ENCODE assay signal across 9 cellular contexts in genomic region chr7:98282727-98283126, GRCh38. TPM values are rescaled to one million over a fixed set of nuclear protein-coding genes. Genes with fewer than 3 reads are reported as not detected.
DNase-seq lines count a peak whose midpoint lies in the region; ATAC-seq, FAIRE-seq and TF ChIP-seq lines count a peak whose summit lies in the region.
"Had no signal": no experiment of that assay in that cellular context is flagged by ENCODE, and none has a peak within 500 bp of the region (broad histone marks: within the 10 kb centered on the region; RNA-seq: fewer than 3 reads in every experiment).

No MANE protein-coding gene starts in this region.

- POLR2A ChIA-PET in K562 (lab: Yijun Ruan, JAX), result no interaction called here

- WGBS in K562 (ENCODE audit: insufficient coverage, low coverage, missing lambda C conversion rate), result 71% methylated on average over 12 of the region's 16 CpGs
- 27 to 28% methylated on average over 16 of the region's 16 CpGs for WGBS in upper lobe of left lung, 2 donors

- TF ChIP-seq RAD21 in K562 (CRISPR knock-in tag; conservative IDR thresholded peaks at IDR 0.05 in 1 of 2, IDR thresholded peaks at IDR 0.05 in 1 of 2), result no peak

- in situ Hi-C loops in K562 (cut with MboI), result loop anchor here (5.0 kb wide), 1 partner anchor 45 kb away; no protein-coding TSS in a partner anchor

- peak overlapping the region; percentile 68; the same call in 1 of the 2 replicates for H3K4me3 ChIP-seq in K562
- H3K4me3 ChIP-seq in upper lobe of left lung, result peak overlapping the region; percentile 89 to 98 (median 92)

- ATAC-seq in K562 (no peak), upper lobe of left lung (ENCODE audit: low FRiP score in 2 of 2) (no peak), GM21526 (IDR thresholded peaks at IDR 0.05; ENCODE audit: low FRiP score, unreplicated experiment) (no peak)

- FAIRE-seq in K562 (lab: Jason Lieb, UNC) (no peak), HTR-8/SVneo (lab: Jason Lieb, UNC) (no peak)
- FAIRE-seq: G401.6 had no signal

- CTCF ChIA-PET in activated naive CD4-positive, alpha-beta T cell treated with anti-CD3 and anti-CD28 coated beads for 36 hours (lab: Charles Lee), result interaction anchor here (1.4 kb wide), 1 partner anchor 16 kb away, joined by 4 read pairs; no protein-coding TSS in a partner anchor
- CTCF ChIA-PET in K562 (lab: Yijun Ruan, JAX; ENCODE audit: low intra/inter-chr PET ratio), result no interaction called here

- H3K27me3 ChIP-seq in K562 (ENCODE audit: control insufficient read depth in 2 of 2, insufficient read depth in 2 of 2, low read length in 2 of 2) (peaks cover 0 to 18% of the 10 kb centered on the region in 2 experiments; a peak in 2 of 5 replicates), upper lobe of left lung (no peaks in the 10 kb centered on the region)

- H2AFZ ChIP-seq in K562 (ENCODE audit: low read depth, low read length), result no peak overlapping the region

- TF ChIP-seq POLR2A in K562 (conservative IDR thresholded peaks at IDR 0.05) (no peak), upper lobe of left lung (IDR thresholded peaks at IDR 0.05) (no peak)

- no TSS peak for BruUV-seq in K562 (replicated peaks; lab: Mats Ljungman, UMichigan)

- peaks cover 21% of the 10 kb centered on the region for H3K79me2 ChIP-seq in K562 (ENCODE audit: control insufficient read depth, insufficient read depth, low read length)

- no peaks in the 10 kb centered on the region for H3K9me1 ChIP-seq in K562 (ENCODE audit: control insufficient read depth, insufficient read depth, low read length)

- H3K27ac ChIP-seq in K562 (ENCODE audit: extremely low read depth, low read depth, low read length) (peak overlapping the region; percentile 68; the same call in 2 of the 3 replicates), upper lobe of left lung (peak overlapping the region; percentile 98 to 100 (median 99))

- DNase-seq in activated naive CD4-positive, alpha-beta T cell treated with anti-CD3 and anti-CD28 coated beads for 36 hours, result no peak
- DNase-seq in activated naive CD4-positive, alpha-beta T cell treated with Interleukin-2 at 50 U/mL for 16 hours, result no peak
- DNase-seq in K562 (ENCODE audit: extremely low read depth in 1 of 4, low spot score in 3 of 4), result no peak
- DNase-seq in lung microvascular endothelial cell (ENCODE audit: low read depth in 2 of 2), result peak; percentile 37 to 38
- no peak for DNase-seq in upper lobe of left lung
- no peak for DNase-seq in HTR-8/SVneo (ENCODE audit: insufficient read length, low spot score)
- no peak for DNase-seq in HPDE6-E6E7 (ENCODE audit: extremely low spot score)

- intact Hi-C loops in activated naive CD4-positive, alpha-beta T cell treated with anti-CD3 and anti-CD28 coated beads for 36 hours (cut with micrococcal nuclease), result no loop called here
- intact Hi-C loops in K562 (cut with micrococcal nuclease), result no loop called here

- peaks cover 2% of the 10 kb centered on the region for H3K36me3 Mint-ChIP-seq in activated naive CD4-positive, alpha-beta T cell treated with anti-CD3 and anti-CD28 coated beads for 36 hours (ENCODE audit: low read depth)

- H3K36me3 ChIP-seq in K562 (ENCODE audit: control insufficient read depth, insufficient read depth, low read length) (peaks cover 16% of the 10 kb centered on the region; the same call in 2 of the 3 replicates), upper lobe of left lung (peaks cover 0 to 22% (median 6%) of the 10 kb centered on the region in 4 donors)

- no peaks in the 10 kb centered on the region for H3K9me3 Mint-ChIP-seq in activated naive CD4-positive, alpha-beta T cell treated with anti-CD3 and anti-CD28 coated beads for 36 hours

- TF ChIP-seq CTCF in K562 (IDR thresholded peaks at IDR 0.05 in 2 of 3, conservative IDR thresholded peaks at IDR 0.05 in 1 of 3; ENCODE audit: insufficient read depth in 2 of 3, low read depth in 1 of 3, low read length in 3 of 3), result no peak
- no peak for TF ChIP-seq CTCF in upper lobe of left lung (IDR thresholded peaks at IDR 0.05)

- peaks cover 5% of the 10 kb centered on the region; the same call in 1 of the 2 replicates for H4K20me1 ChIP-seq in K562 (replicated peaks; ENCODE audit: control insufficient read depth, insufficient read depth, low read length)

- peak overlapping the region; percentile 12 for H3K27ac Mint-ChIP-seq in activated naive CD4-positive, alpha-beta T cell treated with anti-CD3 and anti-CD28 coated beads for 36 hours

- TF ChIP-seq EP300 in K562 (IDR thresholded peaks at IDR 0.05; ENCODE audit: low read length) (no peak), upper lobe of left lung (IDR thresholded peaks at IDR 0.05) (no peak)

- H3K27me3 Mint-ChIP-seq in activated naive CD4-positive, alpha-beta T cell treated with anti-CD3 and anti-CD28 coated beads for 36 hours (ENCODE audit: low read depth), result no peaks in the 10 kb centered on the region

- peak overlapping the region; percentile 79 to 91; a peak in 2 of 4 replicates for H3K9ac ChIP-seq in K562 (ENCODE audit: insufficient read depth in 1 of 2, low read depth in 2 of 2, low read length in 2 of 2)

- peaks cover 33% of the 10 kb centered on the region for H3K4me1 Mint-ChIP-seq in activated naive CD4-positive, alpha-beta T cell treated with anti-CD3 and anti-CD28 coated beads for 36 hours (ENCODE audit: low read depth)

- H3K4me1 ChIP-seq in K562 (replicated peaks in 1 of 2; ENCODE audit: control insufficient read depth in 2 of 2, insufficient read depth in 2 of 2, low read length in 2 of 2), result peaks cover 11 to 64% of the 10 kb centered on the region in 2 experiments; a peak in 4 of 5 replicates
- peaks cover 41 to 69% (median 58%) of the 10 kb centered on the region in 4 donors for H3K4me1 ChIP-seq in upper lobe of left lung

- H3K4me2 ChIP-seq in K562 (ENCODE audit: insufficient read depth, low read length), result peak overlapping the region; percentile 80

- peak overlapping the region; percentile 77 for H3K4me3 Mint-ChIP-seq in activated naive CD4-positive, alpha-beta T cell treated with anti-CD3 and anti-CD28 coated beads for 36 hours

- H3K9me3 ChIP-seq in K562 (replicated peaks; ENCODE audit: control insufficient read depth, insufficient read depth, low read depth, low read length) (no peaks in the 10 kb centered on the region), upper lobe of left lung (no peaks in the 10 kb centered on the region)

TF ChIP-seq in K562, 482 proteins besides CTCF, POLR2A, EP300 and RAD21 (continues in another document):
- TF ChIP-seq ZNF436 (CRISPR knock-in tag; IDR thresholded peaks at IDR 0.05) (no peak), CCAR2 (IDR thresholded peaks at IDR 0.05; ENCODE audit: low read depth, low read length) (no peak), HNRNPH1 (optimal IDR thresholded peaks at IDR 0.05; ENCODE audit: low read depth, low read length) (no peak), PYGO2 (tag; IDR thresholded peaks at IDR 0.05) (no peak), ZNF764 (CRISPR knock-in tag; IDR thresholded peaks at IDR 0.05; ENCODE audit: low read depth) (no peak), BHLHE40 (IDR thresholded peaks at IDR 0.05; ENCODE audit: low read length) (no peak), ZNF589 (CRISPR knock-in tag; IDR thresholded peaks at IDR 0.05; ENCODE audit: low read depth) (no peak), RUNX1 (IDR thresholded peaks at IDR 0.05; ENCODE audit: low read depth) (no peak)

RNA-seq across cellular contexts. Expression of gene BRI3, which starts 1.2 kb away (rescaled TPM):
- total RNA-seq in activated naive CD4-positive, alpha-beta T cell treated with anti-CD3 and anti-CD28 coated beads for 36 hours, result 10 to 100 TPM; 51.6 to 54.4 TPM
- total RNA-seq in K562 (2011; cell fraction: chromatin; rRNA removed; ENCODE audit: low replicate concordance), result 12.6 and 25.0 TPM in 2 replicates
- 16.4 and 20.8 TPM in 2 replicates for total RNA-seq in K562 (2011; cell fraction: nucleolus; rRNA removed)
- 21.3 and 23.7 TPM in 2 replicates for total RNA-seq in K562 (2011; cell fraction: nucleoplasm; rRNA removed)
- total RNA-seq in K562 (2014; rRNA removed) (9.9 and 10.7 TPM in 2 replicates), K562 (2014; rRNA removed; fragmentation: Illumina TruSeq; extraction: Trizol) (11.9 and 21.6 TPM in 2 replicates), K562 (2015; rRNA removed; fragmentation: Illumina TruSeq; extraction: Trizol) (29.1 and 29.8 TPM in 2 replicates), K562 (2021) (55.1 and 57.4 TPM in 2 replicates), lung microvascular endothelial cell (47.5 and 68.5 TPM in 2 replicates), upper lobe of left lung (100 to 1,000 TPM; 113 to 703 (median 143) TPM)
- polyA plus RNA-seq in K562 (2011; rRNA removed) (18.6 and 21.3 TPM in 2 replicates), K562 (2014; fragmentation: Illumina TruSeq; extraction: Trizol) (16.9 and 26.0 TPM in 2 replicates), K562 (2014; fragmentation: Nextera tagmentation; extraction: Ambion mirVana) (1 to 10 TPM; 4.3 to 5.7 TPM), K562 (2014; rRNA removed) (23.1 and 39.8 TPM in 2 replicates)
- polyA plus RNA-seq in K562 (2011; cell fraction: cytosol; rRNA removed), result 24.1 and 28.7 TPM in 2 replicates
- 16.2 and 18.7 TPM in 2 replicates for polyA plus RNA-seq in K562 (2011; cell fraction: nucleus; rRNA removed)
- polyA plus RNA-seq in K562 (2012), result 46.4 and 129 TPM in 2 replicates
- 8.9 and 9.1 TPM in 2 replicates for polyA minus RNA-seq in K562 (2011; rRNA and poly(A)+ RNA removed)
- 8.2 and 13.9 TPM in 2 replicates for polyA minus RNA-seq in K562 (2011; cell fraction: cytosol; rRNA and poly(A)+ RNA removed)
- polyA minus RNA-seq in K562 (2011; cell fraction: nucleus; rRNA and poly(A)+ RNA removed), result 9.2 and 11.0 TPM in 2 replicates

RNA-seq across cellular contexts. Expression of gene TECPR1, which starts 30.7 kb away (rescaled TPM):
- total RNA-seq in activated naive CD4-positive, alpha-beta T cell treated with anti-CD3 and anti-CD28 coated beads for 36 hours, result 10 to 100 TPM; 29.8 to 36.7 TPM
- 19.4 and 31.8 TPM in 2 replicates for total RNA-seq in K562 (2011; cell fraction: chromatin; rRNA removed; ENCODE audit: low replicate concordance)
- total RNA-seq in K562 (2011; cell fraction: nucleolus; rRNA removed), result 12.4 and 19.8 TPM in 2 replicates
- total RNA-seq in K562 (2011; cell fraction: nucleoplasm; rRNA removed), result 15.6 and 16.7 TPM in 2 replicates
- total RNA-seq in K562 (2014; rRNA removed) (7.7 and 8.7 TPM in 2 replicates), K562 (2014; rRNA removed; fragmentation: Illumina TruSeq; extraction: Trizol) (2.1 and 4.1 TPM in 2 replicates), K562 (2015; rRNA removed; fragmentation: Illumina TruSeq; extraction: Trizol) (3.4 and 4.2 TPM in 2 replicates), K562 (2021) (10.5 and 15.0 TPM in 2 replicates), lung microvascular endothelial cell (55.4 and 64.7 TPM in 2 replicates), upper lobe of left lung (100 to 1,000 TPM in 1 of 6 donors, 10 to 100 TPM in 5; 16.6 to 101 (median 55.0) TPM)
- polyA plus RNA-seq in K562 (2011; rRNA removed) (1.2 and 2.6 TPM in 2 replicates), K562 (2014; fragmentation: Illumina TruSeq; extraction: Trizol) (2.2 and 3.4 TPM in 2 replicates), K562 (2014; fragmentation: Nextera tagmentation; extraction: Ambion mirVana) (under 1 TPM; 0.17 to 0.18 TPM), K562 (2014; rRNA removed) (4.4 and 6.2 TPM in 2 replicates)
- 0.83 and 1.5 TPM in 2 replicates for polyA plus RNA-seq in K562 (2011; cell fraction: cytosol; rRNA removed)
- 4.3 and 6.8 TPM in 2 replicates for polyA plus RNA-seq in K562 (2011; cell fraction: nucleus; rRNA removed)
- 4.8 and 11.1 TPM in 2 replicates for polyA plus RNA-seq in K562 (2012)
- polyA minus RNA-seq in K562 (2011; rRNA and poly(A)+ RNA removed), result 1.8 and 2.0 TPM in 2 replicates
- 3.1 and 6.8 TPM in 2 replicates for polyA minus RNA-seq in K562 (2011; cell fraction: cytosol; rRNA and poly(A)+ RNA removed)
- polyA minus RNA-seq in K562 (2011; cell fraction: nucleus; rRNA and poly(A)+ RNA removed), result 3.4 and 4.3 TPM in 2 replicates

Comparison
In these comparisons a context has a peak if more than half of its experiments do, and no peak if none do; other contexts are left out.
1. DNase-seq: peak in lung microvascular endothelial cell (2 of 2); none in activated naive CD4-positive, alpha-beta T cell treated with anti-CD3 and anti-CD28 coated beads for 36 hours (single experiment), activated naive CD4-positive, alpha-beta T cell treated with Interleukin-2 at 50 U/mL for 16 hours (single experiment), K562 (0 of 4), upper lobe of left lung (0 of 2), HTR-8/SVneo (single experiment) and HPDE6-E6E7 (single experiment).